33 cellular contexts compared by ENCODE assay signal in the genomic region with DNA sequence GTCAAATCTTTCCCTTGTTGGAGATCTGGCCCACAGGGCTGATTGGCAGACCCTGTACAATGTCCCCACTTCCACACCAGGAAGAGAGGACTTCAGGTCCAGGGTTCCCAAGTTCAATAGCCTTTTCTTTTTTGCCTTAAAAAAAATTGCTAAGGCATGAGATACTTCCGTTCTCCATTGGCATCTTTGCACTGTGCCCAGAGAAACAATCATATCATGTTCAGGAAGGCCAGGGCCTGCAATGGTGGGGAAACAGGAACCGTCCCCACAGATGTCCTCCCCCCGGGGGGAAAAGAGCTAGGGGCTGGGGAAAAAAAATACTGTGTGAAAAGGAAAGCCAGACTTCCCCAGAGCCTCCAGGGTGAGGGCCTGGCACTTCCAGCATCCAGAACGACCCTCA. TPM values are rescaled to one million over a fixed set of nuclear protein-coding genes. Genes with fewer than 3 reads are reported as not detected.
"Had no signal": no experiment of that assay in that cellular context is flagged by ENCODE, and none has a peak within 500 bp of the region (broad histone marks: within the 10 kb centered on the region; RNA-seq: fewer than 3 reads in every experiment).

No MANE protein-coding gene starts in this region.

- FAIRE-seq: astrocyte had no signal

- H3K4me1 ChIP-seq: body of pancreas, breast epithelium, SJCRH30 had no signal

- H3K36me3 ChIP-seq: breast epithelium, SJCRH30 had no signal

- H3K9me3 ChIP-seq: body of pancreas, breast epithelium, SJCRH30 had no signal

- H3K27ac ChIP-seq: body of pancreas, breast epithelium, SJCRH30, SK-N-MC had no signal

- ATAC-seq: activated CD8-positive, alpha-beta T cell treated with anti-CD3 and anti-CD28 coated beads for 36 hours; activated T-cell treated with anti-CD3 and anti-CD28 coated beads, Interleukin-2, amount 50 U/mL, for 72 hours; body of pancreas; Panc1 had no signal

- DNase-seq: activated CD4-positive, alpha-beta T cell treated with anti-CD3 and anti-CD28 coated beads, Interleukin-2, amount 50 U/mL, for 4 hours; activated CD8-positive, alpha-beta T cell treated with anti-CD3 and anti-CD28 coated beads for 36 hours; activated gamma-delta T cell; activated naive CD4-positive, alpha-beta T cell treated with Interleukin-2 at 50 U/mL for 16 hours; activated naive CD8-positive, alpha-beta T cell treated with anti-CD3 and anti-CD28 coated beads, Interleukin-2, amount 10 ng/mL, durations not matched to agents 7 days and 5 days; activated T-cell treated with anti-CD3 and anti-CD28 coated beads, Interleukin-2, amount 50 U/mL, for 1 hour; activated T-cell treated with anti-CD3 and anti-CD28 coated beads, Interleukin-2, amount 50 U/mL, for 72 hours; amygdala; body of pancreas; caudate nucleus; Karpas-422; KBM-7; NCI-H1105; NCI-H1436; NCI-H1694; NCI-H1930; NCI-H345; NCI-H524 treated with DMSO at 0.1 percent for 48 hours; SHP77; SJCRH30; T1000 had no signal

- H3K27me3 ChIP-seq: body of pancreas, breast epithelium, SJCRH30 had no signal

- H3K4me3 ChIP-seq: body of pancreas, breast epithelium, SJCRH30, SK-N-MC had no signal

RNA-seq across cellular contexts. Expression of a gene that starts 24.6 kb away (rescaled TPM):
- total RNA-seq: activated CD4-positive, alpha-beta T cell treated with anti-CD3 and anti-CD28 coated beads, Interleukin-2, amount 10 ng/mL, durations not matched to agents 24 days and 14 days; activated CD8-positive, alpha-beta memory T cell treated with anti-CD3 and anti-CD28 coated beads for 36 hours; activated CD8-positive, alpha-beta T cell treated with anti-CD3 and anti-CD28 coated beads for 36 hours; activated naive CD8-positive, alpha-beta T cell treated with anti-CD3 and anti-CD28 coated beads, Interleukin-2, amount 10 ng/mL, durations not matched to agents 7 days and 5 days; activated T-cell treated with anti-CD3 and anti-CD28 coated beads, Interleukin-2, amount 50 U/mL, for 72 hours; activated T-helper 2 cell treated with anti-CD3 and anti-CD28 coated beads, Interferon-gamma antibody, Interleukin-2, Interleukin-4, amounts not matched to agents 10 μg/mL and 5 μg/mL and 100 μg/mL, durations not matched to agents 14 hours and 24 hours and 36 hours; astrocyte; body of pancreas; breast epithelium; MCF 10A; NCI-H460; SJCRH30; T-helper 1 cell treated with Interleukin-12 subunit alpha and Interleukin-12 subunit beta and Interleukin-4 antibody, amounts not matched to agents 30 ng/mL and 1 ng/mL, for 36 hours; T-helper 2 cell treated with Interferon-gamma antibody and Interleukin-4, amounts not matched to agents 100 ng/mL and 5 ng/mL, for 36 hours had no signal
- polyA plus RNA-seq: adipose tissue had no signal
